Comparison of ENCODE assay signal across 8 cellular contexts in the genomic region with DNA sequence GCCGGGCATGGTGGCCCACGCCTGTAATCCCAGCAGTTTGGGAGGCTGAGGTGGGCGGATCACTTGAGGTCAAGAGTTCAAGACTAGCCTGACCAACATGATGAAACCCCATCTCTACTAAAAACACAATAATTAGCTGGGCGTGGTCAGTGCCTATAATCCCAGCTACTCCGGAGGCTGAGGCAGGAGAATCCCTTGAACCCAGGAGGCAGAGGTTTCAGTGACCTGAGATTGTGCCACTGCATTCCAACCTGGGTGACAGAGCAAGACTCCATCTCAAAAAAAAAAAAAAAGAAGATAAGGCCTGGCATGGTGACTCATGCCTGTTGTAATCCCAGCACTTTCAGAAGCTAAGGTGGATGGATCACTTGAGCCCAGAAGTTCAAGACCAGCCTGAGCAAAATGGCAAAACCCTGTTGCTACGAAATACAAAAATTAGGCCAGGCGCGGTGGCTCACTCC. TPM values are rescaled to one million over a fixed set of nuclear protein-coding genes. Genes with fewer than 3 reads are reported as not detected.
DNase-seq lines count a peak whose midpoint lies in the region; TF ChIP-seq lines count a peak whose summit lies in the region.
"Not testable (repeated sequence)": the region's sequence is repeated elsewhere in the genome, so short reads cannot be mapped to it uniquely, and the experiment has no call there.

No MANE protein-coding gene starts in this region.

- not testable (repeated sequence) for TF ChIP-seq EP300 in SK-N-SH (IDR thresholded peaks at IDR 0.05; ENCODE audit: borderline replicate concordance in 1 of 2, low read depth in 1 of 2, low read length in 1 of 2)

- H3K4me1 Mint-ChIP-seq in MCF 10A (ENCODE audit: insufficient read depth, unreplicated experiment), result not testable (repeated sequence)

- not testable (repeated sequence) for H3K9me3 Mint-ChIP-seq in MCF 10A (ENCODE audit: unreplicated experiment)

- not testable (repeated sequence) for H3K27me3 Mint-ChIP-seq in MCF 10A (ENCODE audit: insufficient read depth, unreplicated experiment)

- H3K9me2 ChIP-seq in SK-N-SH, result not testable (repeated sequence)

- H3K4me1 ChIP-seq in SK-N-SH (ENCODE audit: control insufficient read depth in 1 of 2, insufficient read depth in 2 of 2, low read depth in 1 of 2, low read length in 1 of 2); mesendoderm (ENCODE audit: control insufficient read depth, low read depth, low read length): not testable (repeated sequence)

- not testable (repeated sequence) for H4K5ac ChIP-seq in mesendoderm (ENCODE audit: low read length)

- not testable (repeated sequence) for H2BK5ac ChIP-seq in mesendoderm (ENCODE audit: low read length)

- DNase-seq in AG10803 (ENCODE audit: low read depth), result peak; percentile 25
- peak; percentile 52 for DNase-seq in H4 (ENCODE audit: low spot score)
- DNase-seq in LoVo (ENCODE audit: low spot score), result peak; percentile 32
- DNase-seq in NCI-H226, result peak; percentile 53
- DNase-seq in SK-N-SH, result not testable (repeated sequence)
- DNase-seq in MCF 10A (ENCODE audit: unreplicated experiment), result peak; percentile 46
- peak; percentile 54 for DNase-seq in fibroblast of pulmonary artery (ENCODE audit: low read depth)
- peak; percentile 53 for DNase-seq in mesendoderm

- H3K56ac ChIP-seq in mesendoderm (ENCODE audit: low read length), result not testable (repeated sequence)

- H3K4me3 Mint-ChIP-seq in MCF 10A (ENCODE audit: unreplicated experiment), result not testable (repeated sequence)

- not testable (repeated sequence) for H2BK15ac ChIP-seq in mesendoderm (replicated peaks; ENCODE audit: low read depth)

- H3K36me3 ChIP-seq in SK-N-SH (replicated peaks in 1 of 2; ENCODE audit: control insufficient read depth in 1 of 2, insufficient read depth in 2 of 2, low read length in 1 of 2); mesendoderm (ENCODE audit: control insufficient read depth, insufficient read depth, low read length): not testable (repeated sequence)

- H3K23ac ChIP-seq in mesendoderm (ENCODE audit: low read length), result not testable (repeated sequence)

- not testable (repeated sequence) for H3K27ac ChIP-seq in SK-N-SH (ENCODE audit: low read depth in 2 of 2, low read length in 1 of 2); mesendoderm (ENCODE audit: low read depth, low read length)

- intact Hi-C loops in MCF 10A (cut with micrococcal nuclease), result not testable (repeated sequence)

- not testable (repeated sequence) for H3K18ac ChIP-seq in mesendoderm (ENCODE audit: low read length)

- BruUV-seq in MCF 10A (replicated peaks; lab: Mats Ljungman, UMichigan), result not testable (repeated sequence)

- TF ChIP-seq RAD21 in SK-N-SH (IDR thresholded peaks at IDR 0.05; ENCODE audit: low read length), result not testable (repeated sequence)

- not testable (repeated sequence) for H4K20me1 ChIP-seq in SK-N-SH (ENCODE audit: insufficient read depth)

- not testable (repeated sequence) for H3K79me1 ChIP-seq in mesendoderm (ENCODE audit: low read length)

- not testable (repeated sequence) for H3K79me2 ChIP-seq in SK-N-SH (ENCODE audit: insufficient read depth); mesendoderm (ENCODE audit: control insufficient read depth, insufficient read depth, low read length)

- H4K8ac ChIP-seq in mesendoderm (ENCODE audit: low read depth, low read length), result not testable (repeated sequence)

- H2AFZ ChIP-seq in SK-N-SH (ENCODE audit: low read depth), result not testable (repeated sequence)

- POLR2A ChIA-PET in SK-N-SH (lab: Yijun Ruan, JAX), result not testable (repeated sequence)
- POLR2A ChIA-PET in MCF 10A (lab: Yijun Ruan, JAX), result interaction anchor here (0.6 to 2.6 kb wide), 2 partner anchors 18 to 198 kb away, joined by 6 to 12 read pairs; no protein-coding TSS in a partner anchor

- WGBS in SK-N-SH (ENCODE audit: low lambda C conversion rate), result 85% methylated on average over 8 of the region's 8 CpGs
- WGBS in mesendoderm (ENCODE audit: extremely low coverage, insufficient coverage, low lambda C conversion rate), result no CpG with 5 or more reads among the region's 8 CpGs

- not testable (repeated sequence) for H3K4me2 ChIP-seq in SK-N-SH; mesendoderm (ENCODE audit: low read length)

- not testable (repeated sequence) for H3K27me3 ChIP-seq in SK-N-SH (ENCODE audit: insufficient read depth); mesendoderm (ENCODE audit: insufficient read depth, low read length, poor library complexity)

- H3K9me3 ChIP-seq in SK-N-SH, result not testable (repeated sequence)

- peaks cover 12% of the 10 kb centered on the region for H3K36me3 Mint-ChIP-seq in MCF 10A (ENCODE audit: insufficient read depth, unreplicated experiment)

- not testable (repeated sequence) for H3K27ac Mint-ChIP-seq in MCF 10A (ENCODE audit: low read depth, unreplicated experiment)

- not testable (repeated sequence) for TF ChIP-seq CTCF in AG10803 (conservative IDR thresholded peaks at IDR 0.05; ENCODE audit: low read length); SK-N-SH (IDR thresholded peaks at IDR 0.05); MCF 10A (IDR thresholded peaks at IDR 0.05; ENCODE audit: unreplicated experiment); fibroblast of pulmonary artery (IDR thresholded peaks at IDR 0.05; ENCODE audit: low read length, missing control alignments)

- H3F3A ChIP-seq in SK-N-SH (replicated peaks; ENCODE audit: insufficient read depth), result not testable (repeated sequence)

- H2AK5ac ChIP-seq in mesendoderm (ENCODE audit: low read length), result not testable (repeated sequence)

- H3K9ac ChIP-seq in SK-N-SH; mesendoderm (ENCODE audit: low read length): not testable (repeated sequence)

- H3K4me3 ChIP-seq in AG10803 (ENCODE audit: low read length); SK-N-SH (ENCODE audit: low read depth in 2 of 2, low read length in 1 of 2); fibroblast of pulmonary artery (replicated peaks; ENCODE audit: low read depth, low read length); mesendoderm (ENCODE audit: low read length): not testable (repeated sequence)

- not testable (repeated sequence) for H2BK120ac ChIP-seq in mesendoderm (ENCODE audit: low read depth, low read length)

- CTCF ChIA-PET in SK-N-SH (lab: Yijun Ruan, JAX), result not testable (repeated sequence)
- CTCF ChIA-PET in MCF 10A (lab: Yijun Ruan, JAX), result interaction anchor here (0.7 kb wide), 1 partner anchor 471 kb away, joined by 3 read pairs; no protein-coding TSS in a partner anchor

- H3K4ac ChIP-seq in mesendoderm (ENCODE audit: low read depth, low read length), result not testable (repeated sequence)

TF ChIP-seq in SK-N-SH, 30 proteins besides CTCF, POLR2A, EP300 and RAD21:
- TF ChIP-seq FOSL2 (IDR thresholded peaks at IDR 0.05; ENCODE audit: borderline replicate concordance, low read depth), result peak; percentile 32; the same call in 1 of the 2 replicates

RNA-seq across cellular contexts. Expression of gene DYNC2I2, which starts 9.9 kb away (rescaled TPM):
- total RNA-seq in H4 (2014; rRNA removed; shearing (Covaris generic)), result 56.9 and 69.0 TPM in 2 replicates
- polyA plus RNA-seq in SK-N-SH (2012; rRNA removed), result 57.2 and 73.7 TPM in 2 replicates
- polyA plus RNA-seq in SK-N-SH (2012; cell fraction: cytosol; rRNA removed), result 26.1 and 39.0 TPM in 2 replicates
- 102 and 199 TPM in 2 replicates for polyA plus RNA-seq in SK-N-SH (2012; cell fraction: nucleus; rRNA removed)
- total RNA-seq in MCF 10A (2022), result 31.7 and 43.7 TPM in 2 replicates
- 21.0 TPM for polyA plus RNA-seq in mesendoderm (2013, experiment 1 of 2)
- 21.1 TPM for polyA plus RNA-seq in mesendoderm (2013, experiment 2 of 2)

RNA-seq across cellular contexts. Expression of gene SET, which starts 22.5 kb away (rescaled TPM):
- total RNA-seq in H4 (2014; rRNA removed; shearing (Covaris generic)), result 568 and 655 TPM in 2 replicates
- 64.6 and 79.5 TPM in 2 replicates for polyA plus RNA-seq in SK-N-SH (2012; rRNA removed)
- 101 and 156 TPM in 2 replicates for polyA plus RNA-seq in SK-N-SH (2012; cell fraction: cytosol; rRNA removed)
- polyA plus RNA-seq in SK-N-SH (2012; cell fraction: nucleus; rRNA removed), result 59.7 and 115 TPM in 2 replicates
- total RNA-seq in MCF 10A (2022), result 512 and 563 TPM in 2 replicates
- polyA plus RNA-seq in mesendoderm (2013, experiment 1 of 2), result 1,074 TPM
- 1,092 TPM for polyA plus RNA-seq in mesendoderm (2013, experiment 2 of 2)

RNA-seq across cellular contexts. Expression of gene PKN3, which starts 35.8 kb away (rescaled TPM):
- total RNA-seq in H4 (2014; rRNA removed; shearing (Covaris generic)), result 1.9 and 2.8 TPM in 2 replicates
- 5.0 and 7.8 TPM in 2 replicates for polyA plus RNA-seq in SK-N-SH (2012; rRNA removed)
- polyA plus RNA-seq in SK-N-SH (2012; cell fraction: cytosol; rRNA removed), result 1.8 and 4.1 TPM in 2 replicates
- polyA plus RNA-seq in SK-N-SH (2012; cell fraction: nucleus; rRNA removed), result 15.1 and 16.8 TPM in 2 replicates
- 1.1 TPM in 2 replicates for total RNA-seq in MCF 10A (2022)
- polyA plus RNA-seq in mesendoderm (2013, experiment 1 of 2), result 5.9 TPM
- 5.8 TPM for polyA plus RNA-seq in mesendoderm (2013, experiment 2 of 2)

RNA-seq across cellular contexts. Expression of gene ZDHHC12, which starts 57.4 kb away (rescaled TPM):
- total RNA-seq in H4 (2014; rRNA removed; shearing (Covaris generic)), result 46.4 and 57.8 TPM in 2 replicates
- 36.6 and 51.3 TPM in 2 replicates for polyA plus RNA-seq in SK-N-SH (2012; rRNA removed)
- polyA plus RNA-seq in SK-N-SH (2012; cell fraction: cytosol; rRNA removed), result 20.8 and 32.1 TPM in 2 replicates
- polyA plus RNA-seq in SK-N-SH (2012; cell fraction: nucleus; rRNA removed), result 26.9 and 52.8 TPM in 2 replicates
- total RNA-seq in MCF 10A (2022), result 22.1 and 22.9 TPM in 2 replicates
- polyA plus RNA-seq in mesendoderm (2013, experiment 1 of 2), result 30.3 TPM
- polyA plus RNA-seq in mesendoderm (2013, experiment 2 of 2), result 31.1 TPM
